7 cellular contexts compared by ENCODE assay signal in genomic region chr19:48992571-48993174, GRCh38. TPM values are rescaled to one million over a fixed set of nuclear protein-coding genes. Genes with fewer than 3 reads are reported as not detected.
DNase-seq lines count a peak whose midpoint lies in the region; ATAC-seq and TF ChIP-seq lines count a peak whose summit lies in the region.

No MANE protein-coding gene starts in this region.

- in situ Hi-C loops in brain microvascular endothelial cell (cut with HindIII; ENCODE audit: low pct_ligation_motif_present, low sequenced_read_pairs), result no loop called here

- TF ChIP-seq POLR2A in testis (IDR thresholded peaks at IDR 0.05), result no peak

- H3K27ac ChIP-seq in brain microvascular endothelial cell (peak overlapping the region; percentile 65), left lung (peak overlapping the region; percentile 86 to 92), testis (peak overlapping the region; percentile 92 to 93)

- no peaks in the 10 kb centered on the region for H3K27me3 ChIP-seq in brain microvascular endothelial cell (replicated peaks)
- no peaks in the 10 kb centered on the region for H3K27me3 ChIP-seq in left lung
- no peaks in the 10 kb centered on the region for H3K27me3 ChIP-seq in testis

- peak overlapping the region; percentile 72 for H3K4me3 ChIP-seq in Jurkat, Clone E6-1 (ENCODE audit: low read length)
- peak overlapping the region; percentile 91 for H3K4me3 ChIP-seq in brain microvascular endothelial cell (ENCODE audit: low read depth, low read length)
- peak overlapping the region; percentile 56 to 63 for H3K4me3 ChIP-seq in left lung
- H3K4me3 ChIP-seq in testis, result peak overlapping the region; percentile 67 to 78

- no peaks in the 10 kb centered on the region for H3K9me3 ChIP-seq in left lung
- no peaks in the 10 kb centered on the region for H3K9me3 ChIP-seq in testis

- no peak for TF ChIP-seq CTCF in brain microvascular endothelial cell (IDR thresholded peaks at IDR 0.05; ENCODE audit: low read depth, low read length, missing control alignments)
- no peak for TF ChIP-seq CTCF in left lung (IDR thresholded peaks at IDR 0.05)
- TF ChIP-seq CTCF in testis (IDR thresholded peaks at IDR 0.05), result no peak

- DNase-seq in Jurkat, Clone E6-1 (ENCODE audit: low read depth, low spot score), result no peak
- no peak for DNase-seq in brain microvascular endothelial cell
- peak in 1 of 2 donors; percentile 50 for DNase-seq in left lung
- peak; percentile 25 for DNase-seq in testis
- DNase-seq in DMS153 treated with DMSO at 0.1 percent for 48 hours (lab: John Stamatoyannopoulos, UW; ENCODE audit: unreplicated experiment), result no peak

- intact Hi-C loops in left lung (cut with DNase I) (no loop called here), testis (cut with DNase I; ENCODE audit: low total_unique reads) (no loop called here)

- H3K36me3 ChIP-seq in brain microvascular endothelial cell (replicated peaks) (peaks cover 18% of the 10 kb centered on the region), left lung (peaks cover 0 to 33% of the 10 kb centered on the region in 2 donors), testis (ENCODE audit: low read depth, missing control alignments) (no peaks in the 10 kb centered on the region)

- 0 to 1% methylated on average over 19 to 20 of the region's 20 CpGs for WGBS in testis, 2 donors

- H3K4me1 ChIP-seq in left lung, result peaks cover 18 to 43% of the 10 kb centered on the region in 2 donors
- H3K4me1 ChIP-seq in testis, result peaks cover 32% of the 10 kb centered on the region

- ATAC-seq in GM19324 (IDR thresholded peaks at IDR 0.05; ENCODE audit: low FRiP score, unreplicated experiment) (peak; percentile 6), left lung (peak; percentile 11), GM18517 (IDR thresholded peaks at IDR 0.05; ENCODE audit: unreplicated experiment) (no peak)

RNA-seq across cellular contexts. Expression of gene GYS1, which starts 0.4 kb away (rescaled TPM):
- 41.6 TPM for polyA plus RNA-seq in Jurkat, Clone E6-1 (2012; ENCODE audit: insufficient read depth, insufficient read length)
- 10 to 100 TPM; 42.5 to 49.0 TPM for total RNA-seq in left lung
- total RNA-seq in testis, result 10 to 100 TPM; 21.1 to 23.6 TPM
- 13.8 TPM for polyA plus RNA-seq in testis (ENCODE audit: insufficient read depth, low read depth, low replicate concordance)

RNA-seq across cellular contexts. Expression of gene RUVBL2, which starts 1.0 kb away (rescaled TPM):
- polyA plus RNA-seq in Jurkat, Clone E6-1 (2012; ENCODE audit: insufficient read depth, insufficient read length), result 362 TPM
- 10 to 100 TPM; 46.6 to 66.6 TPM for total RNA-seq in left lung
- total RNA-seq in testis, result 100 to 1,000 TPM; 299 to 395 TPM
- polyA plus RNA-seq in testis (ENCODE audit: insufficient read depth, low read depth, low replicate concordance), result 528 TPM

RNA-seq across cellular contexts. Expression of gene LHB, which starts 24.2 kb away (rescaled TPM):
- polyA plus RNA-seq in Jurkat, Clone E6-1 (2012; ENCODE audit: insufficient read depth, insufficient read length), result not detected
- not detected for total RNA-seq in left lung
- total RNA-seq in testis, result 10 to 100 TPM in 1 of 2 donors, 1 to 10 TPM in 1; 5.5 to 13.9 TPM
- polyA plus RNA-seq in testis (ENCODE audit: insufficient read depth, low read depth, low replicate concordance), result 4.4 TPM

RNA-seq across cellular contexts. Expression of gene FTL, which starts 27.6 kb away (rescaled TPM):
- 719 TPM for polyA plus RNA-seq in Jurkat, Clone E6-1 (2012; ENCODE audit: insufficient read depth, insufficient read length)
- total RNA-seq in left lung (1,000 to 10,000 TPM; 8,739 to 9,329 TPM), testis (100 to 1,000 TPM; 746 to 935 TPM)
- polyA plus RNA-seq in testis (ENCODE audit: insufficient read depth, low read depth, low replicate concordance), result 1,424 TPM

RNA-seq across cellular contexts. Expression of gene CGB3, which starts 31.5 kb away (rescaled TPM):
- polyA plus RNA-seq in Jurkat, Clone E6-1 (2012; ENCODE audit: insufficient read depth, insufficient read length), result not detected
- not detected for total RNA-seq in left lung
- not detected for total RNA-seq in testis
- not detected for polyA plus RNA-seq in testis (ENCODE audit: insufficient read depth, low read depth, low replicate concordance)

Comparison
In these comparisons a context has a peak if more than half of its experiments do, and no peak if none do; other contexts are left out.
1. RNA of gene RUVBL2, which starts 1.0 kb away (total RNA-seq): 299 to 395 TPM in testis; 46.6 to 66.6 TPM in left lung; every median in the first group is over 4 times any median in the second.
2. RNA of gene LHB, which starts 24.2 kb away (total RNA-seq): 5.5 to 13.9 TPM in testis; not detected in left lung; every median in the first group is over 4 times any median in the second.
3. Peak in every context shown above with its lines, with median percentiles within 50 percentile points of each other: H3K4me3 ChIP-seq and H3K27ac ChIP-seq.